In the genomic region with DNA sequence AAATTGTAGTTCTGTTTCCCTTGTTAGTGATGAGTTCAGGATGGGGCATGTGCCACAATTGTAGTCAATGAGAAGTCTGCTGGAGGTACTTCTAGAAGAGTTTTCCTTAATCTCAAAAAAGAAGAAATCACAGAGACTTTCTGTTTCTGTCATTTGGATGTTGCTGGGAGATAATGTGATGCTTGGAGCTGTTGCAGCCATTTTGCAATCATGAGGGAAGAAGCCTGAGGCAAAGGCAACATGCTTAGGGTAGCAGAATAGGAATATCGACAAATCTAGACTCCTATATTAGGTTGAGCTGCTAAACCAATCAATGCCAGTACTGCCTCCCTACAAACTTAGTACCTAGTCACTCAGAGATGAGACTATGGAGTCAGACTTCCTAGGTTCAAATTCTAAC, we compare ENCODE assay signal across 30 cellular contexts. TPM values are rescaled to one million over a fixed set of nuclear protein-coding genes. Genes with fewer than 3 reads are reported as not detected.
"Had no signal": no experiment of that assay in that cellular context is flagged by ENCODE, and none has a peak within 500 bp of the region (broad histone marks: within the 10 kb centered on the region; RNA-seq: fewer than 3 reads in every experiment).

No MANE protein-coding gene starts in this region.

- H3K4me3 ChIP-seq: Peyer's patch, SK-N-MC had no signal

- H3K36me3 ChIP-seq: brain microvascular endothelial cell, Peyer's patch, WERI-Rb-1 had no signal

- H3K9me3 ChIP-seq: Peyer's patch had no signal

- H3K4me1 ChIP-seq: Peyer's patch had no signal

- H3K27ac ChIP-seq: brain microvascular endothelial cell, Peyer's patch, SK-N-MC, WERI-Rb-1 had no signal

- ATAC-seq: activated CD8-positive, alpha-beta T cell treated with anti-CD3 and anti-CD28 coated beads for 36 hours; activated T-cell treated with anti-CD3 and anti-CD28 coated beads, Interleukin-2, amount 50 U/mL, for 72 hours; activated T-helper 17 cell treated with anti-CD3 and anti-CD28 coated beads, Interleukin-2, amount 50 U/mL, for 72 hours had no signal

- H3K27me3 ChIP-seq: brain microvascular endothelial cell, Peyer's patch had no signal

- DNase-seq: activated CD4-positive, alpha-beta T cell treated with anti-CD3 and anti-CD28 coated beads, Interleukin-2, amount 50 U/mL, for 4 hours; activated CD4-positive, CD25-positive, alpha-beta regulatory T cell; activated CD8-positive, alpha-beta T cell treated with anti-CD3 and anti-CD28 coated beads for 36 hours; activated effector memory CD4-positive, alpha-beta T cell treated with anti-CD3 and anti-CD28 coated beads, Interleukin-2, amount 50 U/mL, for 16 hours; activated naive CD4-positive, alpha-beta T cell; activated naive CD4-positive, alpha-beta T cell treated with anti-CD3 and anti-CD28 coated beads, Interleukin-2, amount 50 U/mL, for 16 hours; activated naive CD8-positive, alpha-beta T cell treated with anti-CD3 and anti-CD28 coated beads for 36 hours; activated T-cell treated with anti-CD3 and anti-CD28 coated beads, Interleukin-2, amount 50 U/mL, for 1 hour; activated T-cell treated with anti-CD3 and anti-CD28 coated beads, Interleukin-2, amount 50 U/mL, for 72 hours; amniotic stem cell; aorta; Karpas-422; KBM-7; NCI-H1105; NCI-H1417 treated with DMSO at 0.1 percent for 48 hours; NCI-H1930; NCI-H2081 treated with DMSO at 0.1 percent for 48 hours; NCI-H226; NCI-H446 treated with DMSO at 0.1 percent for 48 hours; NCI-H524 treated with DMSO at 0.1 percent for 48 hours; Peyer's patch; RPMI8226; SIG-M5; T1000; WERI-Rb-1 had no signal

RNA-seq across cellular contexts. Expression of a gene that starts 57.3 kb away (rescaled TPM):
- total RNA-seq: activated CD8-positive, alpha-beta T cell treated with anti-CD3 and anti-CD28 coated beads for 36 hours; activated naive CD8-positive, alpha-beta T cell treated with anti-CD3 and anti-CD28 coated beads for 36 hours; activated T-cell treated with anti-CD3 and anti-CD28 coated beads, Interleukin-2, amount 50 U/mL, for 72 hours; aorta; MCF 10A; Peyer's patch; T-helper 1 cell treated with Interleukin-12 subunit alpha and Interleukin-12 subunit beta and Interleukin-4 antibody, amounts not matched to agents 30 ng/mL and 1 ng/mL, for 36 hours had no signal
- polyA plus RNA-seq: aorta had no signal
